32 cellular contexts compared by ENCODE assay signal in the genomic region with DNA sequence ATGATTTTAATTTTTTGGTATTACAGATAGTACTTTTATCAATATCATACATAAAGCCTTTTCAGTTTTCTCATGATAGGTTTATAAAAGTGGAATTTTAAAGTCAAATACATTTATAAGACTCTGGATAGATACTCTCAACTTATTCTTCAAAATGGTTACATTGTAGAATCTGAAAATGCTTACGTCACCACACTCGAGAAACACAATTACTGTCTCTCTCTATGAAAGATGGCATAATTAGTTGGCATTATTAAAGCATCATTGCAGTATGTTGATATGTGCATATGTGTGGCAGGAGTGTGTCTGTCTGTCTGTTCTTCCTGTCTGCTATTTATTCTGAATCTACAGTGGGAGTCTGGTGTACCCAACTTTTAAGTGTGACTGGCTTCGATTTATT.
"Had no signal": no experiment of that assay in that cellular context is flagged by ENCODE, and none has a peak within 500 bp of the region (broad histone marks: within the 10 kb centered on the region; RNA-seq: fewer than 3 reads in every experiment).

No MANE protein-coding gene starts in this region.

- H3K27ac ChIP-seq: KMS-11 had no signal

- H3K4me3 ChIP-seq: MG63 had no signal

- H3K4me2 ChIP-seq: KMS-11 had no signal

- H3K9ac ChIP-seq: KMS-11 had no signal

- H3K27me3 ChIP-seq: MG63 had no signal

- H3K36me3 ChIP-seq: MG63 had no signal

- H3K9me3 ChIP-seq: MG63 had no signal

- DNase-seq: Karpas-422, Kasumi-1, KG1, MG63, MM.1S, MV-4-11, NCI-H1048, NCI-H1092, NCI-H1092 treated with DMSO at 0.1 percent for 48 hours, NCI-H1105, NCI-H1105 treated with DMSO at 0.1 percent for 48 hours, NCI-H1417 treated with DMSO at 0.1 percent for 48 hours, NCI-H1436, NCI-H1436 treated with DMSO at 0.1 percent for 48 hours, NCI-H1694, NCI-H187, NCI-H187 treated with DMSO at 0.1 percent for 48 hours, NCI-H1930, NCI-H2029, NCI-H2029 treated with DMSO at 0.1 percent for 48 hours, NCI-H2081, NCI-H2081 treated with DMSO at 0.1 percent for 48 hours, NCI-H2107, NCI-H2171, NCI-H2171 treated with DMSO at 0.1 percent for 48 hours, NCI-H2227 treated with DMSO at 0.1 percent for 48 hours, NCI-H226, NCI-H345, NCI-H446, NCI-H446 treated with DMSO at 0.1 percent for 48 hours, NCI-H510A had no signal
